Comparison of ENCODE assay signal across 8 cellular contexts in genomic region chr3:119145500-119146167, GRCh38. TPM values are rescaled to one million over a fixed set of nuclear protein-coding genes. Genes with fewer than 3 reads are reported as not detected.
DNase-seq lines count a peak whose midpoint lies in the region; ATAC-seq and TF ChIP-seq lines count a peak whose summit lies in the region.

Gene TEX55, plus strand, starts transcription at chr3:119146165. Its CDS starts 25 bp downstream, at chr3:119146190.

- no peaks in the 10 kb centered on the region for H3K27me3 ChIP-seq in parathyroid adenoma (ENCODE audit: control insufficient read depth, insufficient read depth, low read length)

- no peaks in the 10 kb centered on the region for H3K79me2 ChIP-seq in parathyroid adenoma

- no peak within 1 kb of the TSS for H3K4me2 ChIP-seq in parathyroid adenoma (ENCODE audit: low read length)

- H3K9me3 ChIP-seq in parathyroid adenoma (ENCODE audit: control insufficient read depth, low read length), result no peaks in the 10 kb centered on the region

- peak; percentile 41 for TF ChIP-seq CTCF in parathyroid adenoma (IDR thresholded peaks at IDR 0.05)
- no peak for TF ChIP-seq CTCF in coronary artery (IDR thresholded peaks at IDR 0.05)

- no peaks in the 10 kb centered on the region for H3K4me1 ChIP-seq in parathyroid adenoma

- DNase-seq in NCI-H187 treated with DMSO at 0.1 percent for 48 hours (lab: John Stamatoyannopoulos, UW), result peak; percentile 4
- DNase-seq in NCI-H187 (lab: John Stamatoyannopoulos, UW), result no peak
- peak; percentile 37 for DNase-seq in LHCN-M2 (ENCODE audit: low read depth)
- DNase-seq in fibroblast of the conjunctiva (ENCODE audit: low read depth), result peak; percentile 21
- DNase-seq in coronary artery (ENCODE audit: low spot score), result no peak

- H3K9ac ChIP-seq in parathyroid adenoma, result no peak within 1 kb of the TSS

- H2AFZ ChIP-seq in parathyroid adenoma, result peak within 1 kb of the TSS; percentile 36

- no peak within 1 kb of the TSS for H3K4me3 ChIP-seq in parathyroid adenoma (ENCODE audit: low read depth, low read length)
- no peak within 1 kb of the TSS for H3K4me3 ChIP-seq in coronary artery

- ATAC-seq in GM21360 (IDR thresholded peaks at IDR 0.05; ENCODE audit: unreplicated experiment) (peak; percentile 74), SK-N-SH treated with all-trans-retinoic acid at 6 μM for 48 hours (peak; percentile 95)

- no peak within 1 kb of the TSS for H3K27ac ChIP-seq in parathyroid adenoma
- H3K27ac ChIP-seq in coronary artery, result no peak within 1 kb of the TSS

- H3K36me3 ChIP-seq in parathyroid adenoma (ENCODE audit: control insufficient read depth, insufficient read depth, low read length), result no peaks in the 10 kb centered on the region

TF ChIP-seq in SK-N-SH treated with all-trans-retinoic acid at 6 μM for 48 hours, 23 proteins besides CTCF, POLR2A, EP300 and RAD21:
- TF ChIP-seq ZC3H10 (CRISPR knock-in tag; IDR thresholded peaks at IDR 0.05) (no peak), TCF4 (CRISPR knock-in tag; IDR thresholded peaks at IDR 0.05; ENCODE audit: borderline replicate concordance) (no peak), TSHZ2 (CRISPR knock-in tag; IDR thresholded peaks at IDR 0.05) (no peak), OSR1 (CRISPR knock-in tag; IDR thresholded peaks at IDR 0.05) (no peak), ZNF70 (CRISPR knock-in tag; IDR thresholded peaks at IDR 0.05) (no peak), RARB (CRISPR knock-in tag; IDR thresholded peaks at IDR 0.05) (no peak), ZNF565 (CRISPR knock-in tag; conservative IDR thresholded peaks at IDR 0.05; ENCODE audit: low read depth) (no peak), ESRRG (CRISPR knock-in tag; IDR thresholded peaks at IDR 0.05) (no peak), GLIS3 (CRISPR knock-in tag; IDR thresholded peaks at IDR 0.05) (no peak), CREB5 (CRISPR knock-in tag; IDR thresholded peaks at IDR 0.05; ENCODE audit: low read depth) (no peak), ZNF8 (CRISPR knock-in tag; IDR thresholded peaks at IDR 0.05) (no peak), ARNTL (CRISPR knock-in tag; IDR thresholded peaks at IDR 0.05; ENCODE audit: borderline replicate concordance, low read depth) (no peak), CSRNP3 (CRISPR knock-in tag; IDR thresholded peaks at IDR 0.05) (no peak), PPARA (CRISPR knock-in tag; IDR thresholded peaks at IDR 0.05; ENCODE audit: borderline replicate concordance) (no peak), ISL1 (CRISPR knock-in tag; IDR thresholded peaks at IDR 0.05) (no peak), ZFP3 (CRISPR knock-in tag; IDR thresholded peaks at IDR 0.05) (no peak), BACH2 (CRISPR knock-in tag; IDR thresholded peaks at IDR 0.05; ENCODE audit: borderline replicate concordance) (no peak), TOX (CRISPR knock-in tag; IDR thresholded peaks at IDR 0.05; ENCODE audit: borderline replicate concordance) (no peak), POU6F1 (CRISPR knock-in tag; IDR thresholded peaks at IDR 0.05; ENCODE audit: borderline replicate concordance, low read depth) (no peak), ZFP30 (CRISPR knock-in tag; IDR thresholded peaks at IDR 0.05) (no peak)

RNA-seq across cellular contexts. Expression of gene TEX55, which starts in this region (rescaled TPM):
- total RNA-seq in LHCN-M2 (2014; rRNA removed), result not detected in 2 replicates
- polyA plus RNA-seq in LHCN-M2 (2012), result not detected

Comparison
In these comparisons a context has a peak if more than half of its experiments do, and no peak if none do; other contexts are left out.
1. DNase-seq: peak in NCI-H187 treated with DMSO at 0.1 percent for 48 hours (single experiment) and fibroblast of the conjunctiva (single experiment); none in NCI-H187 (0 of 2) and coronary artery (single experiment).
2. Peak in DNase-seq in LHCN-M2; RNA of the gene not detected or under 1 TPM.